ENCODE assay signal across 22 cellular contexts in the genomic region with DNA sequence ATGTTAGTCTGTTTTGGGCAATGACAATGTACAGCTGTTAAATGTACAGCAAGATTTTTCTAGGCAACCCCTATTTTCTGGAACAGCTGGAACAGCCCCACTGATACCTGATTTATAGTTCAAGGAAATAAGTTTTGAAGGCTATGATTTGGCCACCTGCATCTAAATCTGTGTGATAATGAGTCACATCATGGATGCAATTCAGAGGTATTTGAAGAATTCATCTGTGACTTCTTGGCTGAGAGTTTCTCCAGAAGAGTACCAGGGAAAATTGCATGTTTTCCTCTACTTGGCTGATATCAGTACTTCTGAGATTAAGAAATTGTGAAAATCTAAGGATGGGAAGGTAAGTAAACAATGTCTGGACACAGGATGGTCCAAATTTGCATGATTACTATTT. TPM values are rescaled to one million over a fixed set of nuclear protein-coding genes. Genes with fewer than 3 reads are reported as not detected.
DNase-seq lines count a peak whose midpoint lies in the region; TF ChIP-seq lines count a peak whose summit lies in the region.
"Had no signal": no experiment of that assay in that cellular context is flagged by ENCODE, and none has a peak within 500 bp of the region (broad histone marks: within the 10 kb centered on the region; RNA-seq: fewer than 3 reads in every experiment).

No MANE protein-coding gene starts in this region.

- no TSS peak for BruUV-seq in A673 (replicated peaks; lab: Mats Ljungman, UMichigan)

- no peaks in the 10 kb centered on the region for H3K27me3 Mint-ChIP-seq in activated naive CD4-positive, alpha-beta T cell treated with anti-CD3 and anti-CD28 coated beads for 36 hours (ENCODE audit: low read depth)
- H3K27me3 Mint-ChIP-seq: CD4-positive, alpha-beta T cell; naive thymus-derived CD4-positive, alpha-beta T cell had no signal

- no peaks in the 10 kb centered on the region for H3K4me1 Mint-ChIP-seq in activated naive CD4-positive, alpha-beta T cell treated with anti-CD3 and anti-CD28 coated beads for 36 hours (ENCODE audit: low read depth)
- H3K4me1 Mint-ChIP-seq: stimulated activated effector memory CD8-positive, alpha-beta T cell treated with anti-CD3 and anti-CD28 coated beads, Interleukin-12 subunit alpha, Interleukin-12 subunit beta, amount 100 ng/mL, for 72 hours had no signal

- no peaks in the 10 kb centered on the region for H3K9me3 ChIP-seq in A673 (ENCODE audit: low read depth, low read length, poor library complexity, severe bottlenecking)
- H3K9me3 ChIP-seq: lower lobe of right lung, thyroid gland had no signal

- CTCF ChIA-PET in activated naive CD4-positive, alpha-beta T cell treated with anti-CD3 and anti-CD28 coated beads for 36 hours (lab: Charles Lee), result no interaction called here
- CTCF ChIA-PET in A673 (lab: Charles Lee), result no interaction called here

- H3K4me3 ChIP-seq in astrocyte of the cerebellum (ENCODE audit: low read depth, low read length), result no peak overlapping the region
- no peak overlapping the region for H3K4me3 ChIP-seq in foreskin fibroblast (ENCODE audit: low read depth in 1 of 2, low read length in 2 of 2)
- no peak overlapping the region for H3K4me3 ChIP-seq in A673 (ENCODE audit: low read depth, low read length, poor library complexity, severe bottlenecking)
- H3K4me3 ChIP-seq: esophagus muscularis mucosa, lower lobe of right lung, smooth muscle cell, thyroid gland had no signal

- TF ChIP-seq CTCF in astrocyte of the cerebellum (IDR thresholded peaks at IDR 0.05; ENCODE audit: low read depth, low read length, missing control alignments), result no peak
- TF ChIP-seq CTCF in foreskin fibroblast (IDR thresholded peaks at IDR 0.05; ENCODE audit: low read depth, low read length), result no peak
- no peak for TF ChIP-seq CTCF in GM10266 (IDR thresholded peaks at IDR 0.05; ENCODE audit: control insufficient read depth, insufficient read depth, low read depth, missing control alignments)
- no peak for TF ChIP-seq CTCF in A673 (conservative IDR thresholded peaks at IDR 0.05; ENCODE audit: low read depth, low read length)

- H3K27me3 ChIP-seq in A673 (replicated peaks; ENCODE audit: insufficient read depth, low read depth, low read length, poor library complexity), result peaks cover 3% of the 10 kb centered on the region
- H3K27me3 ChIP-seq: esophagus muscularis mucosa, thyroid gland had no signal

- H3K9me3 Mint-ChIP-seq in activated naive CD4-positive, alpha-beta T cell treated with anti-CD3 and anti-CD28 coated beads for 36 hours, result peaks cover 31% of the 10 kb centered on the region

- in situ Hi-C loops in astrocyte of the cerebellum (cut with HindIII; ENCODE audit: low sequenced_read_pairs), result no loop called here

- peaks cover 24% of the 10 kb centered on the region for H3K36me3 Mint-ChIP-seq in activated naive CD4-positive, alpha-beta T cell treated with anti-CD3 and anti-CD28 coated beads for 36 hours (ENCODE audit: low read depth)
- H3K36me3 Mint-ChIP-seq: stimulated activated effector memory CD8-positive, alpha-beta T cell treated with anti-CD3 and anti-CD28 coated beads, Interleukin-12 subunit alpha, Interleukin-12 subunit beta, amount 100 ng/mL, for 72 hours had no signal

- H3K36me3 ChIP-seq in A673 (ENCODE audit: insufficient read depth, low read length, poor library complexity, severe bottlenecking), result no peaks in the 10 kb centered on the region
- H3K36me3 ChIP-seq: esophagus muscularis mucosa, lower lobe of right lung, thyroid gland had no signal

- H3K4me1 ChIP-seq in A673 (ENCODE audit: insufficient read depth, low read length, poor library complexity, severe bottlenecking), result no peaks in the 10 kb centered on the region
- H3K4me1 ChIP-seq: lower lobe of right lung, thyroid gland had no signal

- intact Hi-C loops in activated naive CD4-positive, alpha-beta T cell treated with anti-CD3 and anti-CD28 coated beads for 36 hours (cut with micrococcal nuclease), result no loop called here
- intact Hi-C loops in A673 (cut with micrococcal nuclease; ENCODE audit: unreplicated experiment), result no loop called here

- H3K27ac ChIP-seq in A673 (ENCODE audit: low read depth, low read length, poor library complexity, severe bottlenecking), result no peak overlapping the region
- H3K27ac ChIP-seq: lower lobe of right lung, thyroid gland, VCaP had no signal

- POLR2A ChIA-PET in A673 (lab: Charles Lee; ENCODE audit: low non-redundant PET), result no interaction called here

- H3K27ac Mint-ChIP-seq in activated naive CD4-positive, alpha-beta T cell treated with anti-CD3 and anti-CD28 coated beads for 36 hours, result no peak overlapping the region
- H3K27ac Mint-ChIP-seq: activated CD8-positive, alpha-beta T cell treated with anti-CD3 and anti-CD28 coated beads, Interleukin-2, amount 10 ng/mL, durations not matched to agents 7 days and 5 days; CD4-positive, alpha-beta T cell; naive thymus-derived CD4-positive, alpha-beta T cell; stimulated activated effector memory CD8-positive, alpha-beta T cell treated with anti-CD3 and anti-CD28 coated beads, Interleukin-12 subunit alpha, Interleukin-12 subunit beta, amount 100 ng/mL, for 72 hours had no signal

- no peak overlapping the region for H3K4me3 Mint-ChIP-seq in activated naive CD4-positive, alpha-beta T cell treated with anti-CD3 and anti-CD28 coated beads for 36 hours
- H3K4me3 Mint-ChIP-seq: activated CD8-positive, alpha-beta T cell treated with anti-CD3 and anti-CD28 coated beads, Interleukin-2, amount 10 ng/mL, durations not matched to agents 7 days and 5 days; CD4-positive, alpha-beta T cell; naive thymus-derived CD4-positive, alpha-beta T cell; stimulated activated effector memory CD8-positive, alpha-beta T cell treated with anti-CD3 and anti-CD28 coated beads, Interleukin-12 subunit alpha, Interleukin-12 subunit beta, amount 100 ng/mL, for 72 hours had no signal

- DNase-seq in HS-5 (ENCODE audit: low read depth), result peak; percentile 54
- DNase-seq in astrocyte of the cerebellum (ENCODE audit: low read depth), result peak; percentile 22
- DNase-seq in foreskin fibroblast, result peak; percentile 56 to 72
- DNase-seq in cerebellar cortex (ENCODE audit: low spot score), result no peak
- DNase-seq in GM10266 (ENCODE audit: extremely low spot score), result no peak
- DNase-seq in activated naive CD4-positive, alpha-beta T cell treated with anti-CD3 and anti-CD28 coated beads for 36 hours, result no peak
- no peak for DNase-seq in A673 (ENCODE audit: low spot score)
- DNase-seq: activated CD8-positive, alpha-beta T cell treated with anti-CD3 and anti-CD28 coated beads, Interleukin-2, amount 10 ng/mL, durations not matched to agents 7 days and 5 days; amygdala; CD4-positive, alpha-beta T cell; dermis blood vessel endothelial cell; KG1; lower lobe of right lung; naive thymus-derived CD4-positive, alpha-beta T cell; NCI-H2171 treated with DMSO at 0.1 percent for 48 hours; T-helper 1 cell; thyroid gland had no signal

RNA-seq across cellular contexts. Expression of gene NT5C1B, which starts 40.7 kb away (rescaled TPM):
- not detected for total RNA-seq in activated naive CD4-positive, alpha-beta T cell treated with anti-CD3 and anti-CD28 coated beads for 36 hours
- not detected in 2 replicates for total RNA-seq in A673 (2021)
- total RNA-seq: activated CD8-positive, alpha-beta T cell treated with anti-CD3 and anti-CD28 coated beads, Interleukin-2, amount 10 ng/mL, durations not matched to agents 7 days and 5 days; CD4-positive, alpha-beta T cell; dermis blood vessel endothelial cell; lower lobe of right lung; naive thymus-derived CD4-positive, alpha-beta T cell; posterior vena cava; smooth muscle cell had no signal

Comparison
In these comparisons a context has a peak if more than half of its experiments do, and no peak if none do; other contexts are left out.
1. DNase-seq: peak in HS-5 (single experiment), astrocyte of the cerebellum (single experiment) and foreskin fibroblast (2 of 2); none in cerebellar cortex (single experiment), GM10266 (single experiment), activated naive CD4-positive, alpha-beta T cell treated with anti-CD3 and anti-CD28 coated beads for 36 hours (single experiment) and A673 (single experiment).